ENCODE assay signal across 1 cellular context in the genomic region with DNA sequence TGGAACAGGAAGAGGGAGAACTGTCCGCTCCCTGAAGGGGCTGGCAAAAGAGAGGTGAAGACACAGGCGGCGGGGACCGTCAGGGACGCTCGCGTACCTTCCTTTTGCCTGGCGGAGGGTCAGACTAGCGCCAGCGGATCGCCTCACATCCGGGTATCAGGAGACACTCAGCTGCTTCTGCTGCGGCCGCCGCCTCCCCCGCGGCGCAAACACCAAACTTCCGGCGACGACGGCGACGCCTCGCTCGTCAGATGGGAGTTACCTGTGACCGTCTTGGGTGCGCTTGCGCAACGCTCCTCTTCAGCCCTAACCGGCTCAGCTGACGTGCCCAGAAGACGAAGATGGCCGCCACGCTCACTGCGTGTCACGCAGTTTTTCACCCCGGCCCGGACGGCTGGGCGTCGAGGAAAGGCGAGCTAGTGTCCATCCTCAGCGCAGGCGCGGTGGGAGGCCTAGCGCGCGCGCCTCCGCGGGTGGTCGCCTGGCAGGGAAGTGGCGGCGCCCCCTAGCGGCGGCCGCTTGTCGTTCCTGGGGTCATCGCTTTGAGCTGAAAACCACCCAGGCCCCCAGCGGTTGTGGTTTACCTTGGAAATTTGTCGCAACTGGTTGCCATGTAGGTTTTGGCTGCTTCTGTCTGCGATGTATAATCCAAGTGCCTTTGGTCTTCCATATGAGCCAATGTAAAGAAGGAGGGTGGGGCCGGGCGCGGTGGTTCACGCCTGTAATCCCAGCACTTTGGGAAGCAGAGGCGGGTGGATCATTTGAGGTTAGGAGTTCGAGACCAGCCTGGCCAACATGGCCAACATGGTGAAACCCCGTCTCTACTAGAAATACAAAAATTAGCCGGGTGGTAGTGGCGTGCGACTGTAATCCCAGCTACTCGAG.
TF ChIP-seq lines count a peak whose summit lies in the region.

A gene with protein sequence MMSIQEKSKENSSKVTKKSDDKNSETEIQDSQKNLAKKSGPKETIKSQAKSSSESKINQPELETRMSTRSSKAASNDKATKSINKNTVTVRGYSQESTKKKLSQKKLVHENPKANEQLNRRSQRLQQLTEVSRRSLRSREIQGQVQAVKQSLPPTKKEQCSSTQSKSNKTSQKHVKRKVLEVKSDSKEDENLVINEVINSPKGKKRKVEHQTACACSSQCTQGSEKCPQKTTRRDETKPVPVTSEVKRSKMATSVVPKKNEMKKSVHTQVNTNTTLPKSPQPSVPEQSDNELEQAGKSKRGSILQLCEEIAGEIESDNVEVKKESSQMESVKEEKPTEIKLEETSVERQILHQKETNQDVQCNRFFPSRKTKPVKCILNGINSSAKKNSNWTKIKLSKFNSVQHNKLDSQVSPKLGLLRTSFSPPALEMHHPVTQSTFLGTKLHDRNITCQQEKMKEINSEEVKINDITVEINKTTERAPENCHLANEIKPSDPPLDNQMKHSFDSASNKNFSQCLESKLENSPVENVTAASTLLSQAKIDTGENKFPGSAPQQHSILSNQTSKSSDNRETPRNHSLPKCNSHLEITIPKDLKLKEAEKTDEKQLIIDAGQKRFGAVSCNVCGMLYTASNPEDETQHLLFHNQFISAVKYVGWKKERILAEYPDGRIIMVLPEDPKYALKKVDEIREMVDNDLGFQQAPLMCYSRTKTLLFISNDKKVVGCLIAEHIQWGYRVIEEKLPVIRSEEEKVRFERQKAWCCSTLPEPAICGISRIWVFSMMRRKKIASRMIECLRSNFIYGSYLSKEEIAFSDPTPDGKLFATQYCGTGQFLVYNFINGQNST (minus strand): TSS at position 179 of the 885 bp plus-strand sequence. CDS start 25,861 bp downstream, outside the sequence.

TF ChIP-seq in K562, 482 proteins besides CTCF, POLR2A, EP300 and RAD21 (continued from another document and continues in another):
- TF ChIP-seq ZNF639 (CRISPR knock-in tag; conservative IDR thresholded peaks at IDR 0.05 in 1 of 2, IDR thresholded peaks at IDR 0.05 in 1 of 2) (peak in 1 of 2 experiments; percentile 74; a peak in 2 of 4 replicates), ZFP30 (CRISPR knock-in tag; IDR thresholded peaks at IDR 0.05; ENCODE audit: borderline replicate concordance) (no peak), SLC30A9 (CRISPR knock-in tag; IDR thresholded peaks at IDR 0.05) (no peak), ZC3H11A (IDR thresholded peaks at IDR 0.05; ENCODE audit: low read depth, low read length) (peak; percentile 44; the same call in 1 of the 2 replicates), ZNF707 (CRISPR knock-in tag; conservative IDR thresholded peaks at IDR 0.05) (no peak), ZNF778 (CRISPR knock-in tag; IDR thresholded peaks at IDR 0.05) (no peak), ATF6 (CRISPR knock-in tag; IDR thresholded peaks at IDR 0.05) (no peak), RHOXF2B (CRISPR knock-in tag; conservative IDR thresholded peaks at IDR 0.05) (no peak), U2AF2 (optimal IDR thresholded peaks at IDR 0.05; ENCODE audit: low read depth, low read length) (no peak), PTTG1 (tag; IDR thresholded peaks at IDR 0.05; ENCODE audit: low read depth) (no peak), HNRNPK (IDR thresholded peaks at IDR 0.05; ENCODE audit: low read depth, low read length, poor library complexity, severe bottlenecking) (peak; percentile 22), DDX20 (tag; IDR thresholded peaks at IDR 0.05; ENCODE audit: low read depth) (no peak), ADNP (tag; IDR thresholded peaks at IDR 0.05) (peak; percentile 88), RUNX1 (IDR thresholded peaks at IDR 0.05; ENCODE audit: low read depth) (no peak), HSF4 (CRISPR knock-in tag; IDR thresholded peaks at IDR 0.05; ENCODE audit: borderline replicate concordance) (no peak), SRSF1 (IDR thresholded peaks at IDR 0.05; ENCODE audit: low read depth, low read length) (no peak), ARID3A (IDR thresholded peaks at IDR 0.05; ENCODE audit: borderline replicate concordance, low read depth, low read length) (no peak), ZBTB1 (CRISPR knock-in tag; IDR thresholded peaks at IDR 0.05; ENCODE audit: borderline replicate concordance, low read depth) (no peak), CREM (IDR thresholded peaks at IDR 0.05; ENCODE audit: low read depth) (peak; percentile 96), PML (IDR thresholded peaks at IDR 0.05; ENCODE audit: low read length) (peak; percentile 59), NFXL1 (CRISPR knock-in tag; IDR thresholded peaks at IDR 0.05) (no peak), RBM15 (IDR thresholded peaks at IDR 0.05; ENCODE audit: insufficient read depth, low read length) (no peak), ZNF609 (CRISPR knock-in tag; IDR thresholded peaks at IDR 0.05; ENCODE audit: borderline replicate concordance) (no peak), MEF2A (IDR thresholded peaks at IDR 0.05; ENCODE audit: control insufficient read depth, low read depth, low read length) (no peak), TBL1XR1 (IDR thresholded peaks at IDR 0.05; ENCODE audit: low read length in 2 of 2) (peak in 1 of 2 experiments; percentile 35; a peak in 1 of 4 replicates), RNF2 (IDR thresholded peaks at IDR 0.05) (peak; percentile 75), SIN3B (IDR thresholded peaks at IDR 0.05; ENCODE audit: low read depth) (no peak), NEUROD1 (IDR thresholded peaks at IDR 0.05; ENCODE audit: borderline replicate concordance, low read depth, low read length, partially characterized antibody) (peak; percentile 70), CREBBP (IDR thresholded peaks at IDR 0.05; ENCODE audit: low read depth, low read length) (no peak), IFI16 (CRISPR knock-in tag; IDR thresholded peaks at IDR 0.05) (no peak), ZC3H8 (IDR thresholded peaks at IDR 0.05) (no peak), ZNF217 (CRISPR knock-in tag; IDR thresholded peaks at IDR 0.05) (no peak), CCNT2 (IDR thresholded peaks at IDR 0.05; ENCODE audit: borderline replicate concordance, extremely low read depth, insufficient read length, low read depth, low read length) (peak; percentile 78), GTF2A2 (tag; IDR thresholded peaks at IDR 0.05) (no peak), E4F1 (CRISPR knock-in tag; IDR thresholded peaks at IDR 0.05; ENCODE audit: borderline replicate concordance) (no peak)
- TF ChIP-seq, protein P1, sequence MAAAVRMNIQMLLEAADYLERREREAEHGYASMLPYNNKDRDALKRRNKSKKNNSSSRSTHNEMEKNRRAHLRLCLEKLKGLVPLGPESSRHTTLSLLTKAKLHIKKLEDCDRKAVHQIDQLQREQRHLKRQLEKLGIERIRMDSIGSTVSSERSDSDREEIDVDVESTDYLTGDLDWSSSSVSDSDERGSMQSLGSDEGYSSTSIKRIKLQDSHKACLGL (CRISPR knock-in tag; IDR thresholded peaks at IDR 0.05; ENCODE audit: borderline replicate concordance, poor library complexity, severe bottlenecking): no peak
- TF ChIP-seq, protein P2, sequence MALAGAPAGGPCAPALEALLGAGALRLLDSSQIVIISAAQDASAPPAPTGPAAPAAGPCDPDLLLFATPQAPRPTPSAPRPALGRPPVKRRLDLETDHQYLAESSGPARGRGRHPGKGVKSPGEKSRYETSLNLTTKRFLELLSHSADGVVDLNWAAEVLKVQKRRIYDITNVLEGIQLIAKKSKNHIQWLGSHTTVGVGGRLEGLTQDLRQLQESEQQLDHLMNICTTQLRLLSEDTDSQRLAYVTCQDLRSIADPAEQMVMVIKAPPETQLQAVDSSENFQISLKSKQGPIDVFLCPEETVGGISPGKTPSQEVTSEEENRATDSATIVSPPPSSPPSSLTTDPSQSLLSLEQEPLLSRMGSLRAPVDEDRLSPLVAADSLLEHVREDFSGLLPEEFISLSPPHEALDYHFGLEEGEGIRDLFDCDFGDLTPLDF (CRISPR knock-in tag; IDR thresholded peaks at IDR 0.05): peak; percentile 84; the same call in 1 of the 2 replicates
